Comparison of ENCODE assay signal across 8 cellular contexts in the genomic region with DNA sequence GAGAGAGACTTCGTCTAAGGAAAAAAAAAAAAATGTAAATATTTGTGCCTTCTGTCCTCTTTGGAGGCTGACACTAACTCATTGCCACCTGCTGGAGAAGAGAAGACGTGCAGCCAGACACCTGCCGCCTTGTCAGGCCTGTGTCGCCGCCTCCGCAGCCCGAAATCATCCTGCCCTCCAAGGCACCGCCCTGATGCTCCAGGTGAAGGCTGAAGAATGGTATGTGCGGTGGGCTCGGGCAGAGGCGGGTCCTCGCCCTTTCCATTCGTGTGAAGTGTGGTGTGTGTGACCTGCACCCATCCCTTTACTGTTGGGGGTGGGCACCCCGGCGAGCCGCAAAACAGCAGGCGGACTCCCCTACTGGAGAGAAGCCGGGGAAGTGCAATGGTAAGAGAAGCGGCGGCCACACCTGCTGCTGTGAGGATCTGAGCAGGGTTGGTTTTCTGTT.
DNase-seq lines count a peak whose midpoint lies in the region; ATAC-seq, FAIRE-seq and TF ChIP-seq lines count a peak whose summit lies in the region.

No MANE protein-coding gene starts in this region.

- H3K27ac ChIP-seq in 22Rv1 (no peak overlapping the region), HL-60 (replicated peaks) (no peak overlapping the region), SJCRH30 (no peak overlapping the region), psoas muscle (no peak overlapping the region), aorta (ENCODE audit: low read depth in 1 of 2, low read length in 2 of 2) (no peak overlapping the region)

- no peaks in the 10 kb centered on the region for H3K36me3 Mint-ChIP-seq in activated naive CD4-positive, alpha-beta T cell treated with anti-CD3 and anti-CD28 coated beads, Interleukin-2, amount 10 ng/mL, durations not matched to agents 7 days and 5 days

- H3K4me3 ChIP-seq in HL-60 (replicated peaks; ENCODE audit: insufficient read depth, low read length): no peak overlapping the region
- H3K4me3 ChIP-seq in SJCRH30: no peak overlapping the region
- H3K4me3 ChIP-seq in psoas muscle: no peak overlapping the region
- no peak overlapping the region for H3K4me3 ChIP-seq in aorta (ENCODE audit: low read length in 2 of 2)

- ATAC-seq in Right ventricle myocardium superior (ENCODE audit: poor library complexity): peak; percentile 86
- peak; percentile 85 to 96 (median 92) for ATAC-seq in psoas muscle
- ATAC-seq in aorta (ENCODE audit: low FRiP score): peak; percentile 83

- peaks cover 7% of the 10 kb centered on the region for H3K4me1 Mint-ChIP-seq in activated naive CD4-positive, alpha-beta T cell treated with anti-CD3 and anti-CD28 coated beads, Interleukin-2, amount 10 ng/mL, durations not matched to agents 7 days and 5 days

- CTCF ChIA-PET in activated naive CD4-positive, alpha-beta T cell treated with anti-CD3 and anti-CD28 coated beads, Interleukin-2, amount 10 ng/mL, durations not matched to agents 7 days and 5 days (lab: Charles Lee): interaction anchor here (1.1 kb wide), 1 partner anchor 13 kb away, joined by 4 read pairs; no protein-coding TSS in a partner anchor

- TF ChIP-seq CTCF in 22Rv1 (IDR thresholded peaks at IDR 0.05): peak; percentile 79
- peak; percentile 25 for TF ChIP-seq CTCF in HL-60 (IDR thresholded peaks at IDR 0.05; ENCODE audit: insufficient read depth, low read length)
- TF ChIP-seq CTCF in psoas muscle (IDR thresholded peaks at IDR 0.05): peak; percentile 71

- peak; percentile 65 for DNase-seq in GM18507 (ENCODE audit: extremely low spot score, insufficient read length, low read depth)
- peak; percentile 10 to 57 for DNase-seq in HL-60 (ENCODE audit: low read depth in 1 of 2, low spot score in 1 of 2)
- peak; percentile 45 to 63 for DNase-seq in SJCRH30
- DNase-seq in activated naive CD4-positive, alpha-beta T cell treated with anti-CD3 and anti-CD28 coated beads, Interleukin-2, amount 10 ng/mL, durations not matched to agents 7 days and 5 days: peak; percentile 84
- DNase-seq in Right ventricle myocardium superior: peak; percentile 61
- DNase-seq in psoas muscle: peak; percentile 44 to 73
- DNase-seq in aorta: peak in 1 of 2 donors; percentile 62

- H3K4me1 ChIP-seq in SJCRH30 (no peaks in the 10 kb centered on the region), psoas muscle (no peaks in the 10 kb centered on the region), aorta (ENCODE audit: control insufficient read depth in 1 of 2, insufficient read depth in 2 of 2, low read length in 2 of 2) (no peaks in the 10 kb centered on the region)

- no peaks in the 10 kb centered on the region for H3K9me3 Mint-ChIP-seq in activated naive CD4-positive, alpha-beta T cell treated with anti-CD3 and anti-CD28 coated beads, Interleukin-2, amount 10 ng/mL, durations not matched to agents 7 days and 5 days

- 9 to 13% (median 9%) methylated on average over 20 of the region's 20 CpGs for WGBS in psoas muscle, 3 donors
- 7% methylated on average over 20 of the region's 20 CpGs for WGBS in aorta, 2 donors

- H3K27me3 Mint-ChIP-seq in activated naive CD4-positive, alpha-beta T cell treated with anti-CD3 and anti-CD28 coated beads, Interleukin-2, amount 10 ng/mL, durations not matched to agents 7 days and 5 days: peaks cover 32% of the 10 kb centered on the region

- peak; percentile 56 for FAIRE-seq in GM18507 (lab: Jason Lieb, UNC)

- intact Hi-C loops in Right ventricle myocardium superior (cut with DNase I): no loop called here
- intact Hi-C loops in psoas muscle (cut with DNase I): no loop called here
- intact Hi-C loops in aorta (cut with DNase I): no loop called here

- no peaks in the 10 kb centered on the region for H3K27me3 ChIP-seq in HL-60 (ENCODE audit: insufficient read depth, poor library complexity, severe bottlenecking)
- no peaks in the 10 kb centered on the region for H3K27me3 ChIP-seq in SJCRH30
- no peaks in the 10 kb centered on the region for H3K27me3 ChIP-seq in psoas muscle (ENCODE audit: insufficient read depth in 3 of 3, low read length in 2 of 3)
- H3K27me3 ChIP-seq in aorta (ENCODE audit: control insufficient read depth in 1 of 2, insufficient read depth in 2 of 2, low read length in 1 of 2): no peaks in the 10 kb centered on the region

- no peak overlapping the region for H3K27ac Mint-ChIP-seq in activated naive CD4-positive, alpha-beta T cell treated with anti-CD3 and anti-CD28 coated beads, Interleukin-2, amount 10 ng/mL, durations not matched to agents 7 days and 5 days

- H3K9me3 ChIP-seq in SJCRH30 (replicated peaks) (no peaks in the 10 kb centered on the region), psoas muscle (no peaks in the 10 kb centered on the region), aorta (ENCODE audit: control insufficient read depth, low read length) (no peaks in the 10 kb centered on the region)

- no peaks in the 10 kb centered on the region for H3K36me3 ChIP-seq in SJCRH30
- no peaks in the 10 kb centered on the region for H3K36me3 ChIP-seq in psoas muscle (ENCODE audit: insufficient read depth in 1 of 2, low read depth in 1 of 2)
- H3K36me3 ChIP-seq in aorta (ENCODE audit: control insufficient read depth in 1 of 2, insufficient read depth in 2 of 2, low read length in 1 of 2): no peaks in the 10 kb centered on the region

- no peak overlapping the region for H3K4me3 Mint-ChIP-seq in activated naive CD4-positive, alpha-beta T cell treated with anti-CD3 and anti-CD28 coated beads, Interleukin-2, amount 10 ng/mL, durations not matched to agents 7 days and 5 days

Comparison
In these comparisons a context has a peak if more than half of its experiments do, and no peak if none do; other contexts are left out.
1. CTCF ChIP-seq: peak in every context shown above with its lines; median percentile 79 in 22Rv1; 71 in psoas muscle; 25 in HL-60.